In genomic region chr6:134436950-134437349, GRCh38 we compare ENCODE assay signal across 8 cellular contexts.
A peak's percentile ranks its signal among the peaks of the same experiment; 100 is the strongest.
DNase-seq lines count a peak whose midpoint lies in the region; ATAC-seq, FAIRE-seq and TF ChIP-seq lines count a peak whose summit lies in the region.

No MANE protein-coding gene starts in this region.

- H3K4me1 ChIP-seq in MM.1S (ENCODE audit: low read length) (peaks cover 13% of the 10 kb centered on the region), GM23338 (ENCODE audit: insufficient read depth) (no peaks in the 10 kb centered on the region; the same call in none of the 2 replicates), BE2C (no peaks in the 10 kb centered on the region)

- no peaks in the 10 kb centered on the region for H3K9me2 ChIP-seq in MM.1S (replicated peaks; ENCODE audit: insufficient read depth, low read length)
- no peaks in the 10 kb centered on the region for H3K9me2 ChIP-seq in GM23338 (ENCODE audit: insufficient read depth)

- no peak overlapping the region; the same call in 1 of the 2 replicates for H3K27ac Mint-ChIP-seq in GM23338

- H2AFZ ChIP-seq in MM.1S (ENCODE audit: low read length) (no peak overlapping the region; the same call in 1 of the 2 replicates), GM23338 (no peak overlapping the region)

- peak; percentile 37 for DNase-seq in GM03348 (ENCODE audit: low spot score)
- DNase-seq in MM.1S: peak; percentile 37
- DNase-seq in bronchial epithelial cell (ENCODE audit: low read depth): peak; percentile 44
- DNase-seq in pons (ENCODE audit: low spot score): peak; percentile 31
- DNase-seq in GM23338 (ENCODE audit: low spot score): no peak
- no peak for DNase-seq in BE2C
- DNase-seq in NCI-H146 (lab: John Stamatoyannopoulos, UW): no peak
- no peak for DNase-seq in T1000 (lab: John Stamatoyannopoulos, UW)

- H3K9ac ChIP-seq in MM.1S (ENCODE audit: low read length): no peak overlapping the region

- H3F3A ChIP-seq in MM.1S (ENCODE audit: insufficient read depth, low read length): no peaks in the 10 kb centered on the region
- no peaks in the 10 kb centered on the region for H3F3A ChIP-seq in GM23338 (replicated peaks; ENCODE audit: low read depth)

- H3K79me2 ChIP-seq in MM.1S (ENCODE audit: low read length) (no peaks in the 10 kb centered on the region), GM23338 (replicated peaks; ENCODE audit: insufficient read depth) (no peaks in the 10 kb centered on the region)

- H3K4me2 ChIP-seq in MM.1S (ENCODE audit: low read depth, low read length) (peak overlapping the region; percentile 41), GM23338 (no peak overlapping the region)

- no peaks in the 10 kb centered on the region for H4K20me1 ChIP-seq in MM.1S (ENCODE audit: insufficient read depth, low read length)
- H4K20me1 ChIP-seq in GM23338 (replicated peaks; ENCODE audit: insufficient read depth): no peaks in the 10 kb centered on the region

- TF ChIP-seq CTCF in MM.1S (IDR thresholded peaks at IDR 0.05; ENCODE audit: low read length): no peak
- no peak for TF ChIP-seq CTCF in bronchial epithelial cell (IDR thresholded peaks at IDR 0.05; ENCODE audit: insufficient read depth, low read length, severe bottlenecking)
- TF ChIP-seq CTCF in GM23338 (conservative IDR thresholded peaks at IDR 0.05; ENCODE audit: low read depth in 2 of 2): no peak
- TF ChIP-seq CTCF in BE2C (IDR thresholded peaks at IDR 0.05; ENCODE audit: low read depth, low read length): no peak

- H3K9me3 Mint-ChIP-seq in GM23338: no peaks in the 10 kb centered on the region; the same call in 2 of the 3 replicates

- FAIRE-seq in bronchial epithelial cell (lab: Jason Lieb, UNC): no peak

- no peaks in the 10 kb centered on the region for H3K36me3 ChIP-seq in MM.1S (replicated peaks; ENCODE audit: insufficient read depth, low read length)
- no peaks in the 10 kb centered on the region for H3K36me3 ChIP-seq in bronchial epithelial cell (ENCODE audit: control insufficient read depth, insufficient read depth, low read length)
- H3K36me3 ChIP-seq in GM23338 (ENCODE audit: insufficient read depth): no peaks in the 10 kb centered on the region
- no peaks in the 10 kb centered on the region for H3K36me3 ChIP-seq in BE2C

- H3K4me3 Mint-ChIP-seq in GM23338: no peak overlapping the region

- no peak overlapping the region for H3K27ac ChIP-seq in MM.1S (ENCODE audit: low read length)
- H3K27ac ChIP-seq in GM23338 (ENCODE audit: low read depth): no peak overlapping the region

- no peak for ATAC-seq in GM23338

- H3K36me3 Mint-ChIP-seq in GM23338 (ENCODE audit: low read depth): no peaks in the 10 kb centered on the region

- H3K4me3 ChIP-seq in MM.1S (ENCODE audit: low read length): 0 out of 2 replicates have a peak overlapping the region, but pooled peaks have one; percentile 4
- no peak overlapping the region for H3K4me3 ChIP-seq in bronchial epithelial cell (ENCODE audit: low read depth, low read length)
- H3K4me3 ChIP-seq in GM23338: no peak overlapping the region
- H3K4me3 ChIP-seq in BE2C (ENCODE audit: low read depth, low read length): no peak overlapping the region

- H3K9me3 ChIP-seq in MM.1S (replicated peaks; ENCODE audit: insufficient read depth, low read length): no peaks in the 10 kb centered on the region
- no peaks in the 10 kb centered on the region for H3K9me3 ChIP-seq in BE2C

- no peaks in the 10 kb centered on the region for H3K27me3 ChIP-seq in MM.1S (replicated peaks; ENCODE audit: insufficient read depth, low read length)
- no peaks in the 10 kb centered on the region for H3K27me3 ChIP-seq in bronchial epithelial cell (ENCODE audit: control insufficient read depth, insufficient read depth, low read length)
- H3K27me3 ChIP-seq in GM23338 (ENCODE audit: insufficient read depth): no peaks in the 10 kb centered on the region
- no peaks in the 10 kb centered on the region for H3K27me3 ChIP-seq in BE2C

- peaks cover 12% of the 10 kb centered on the region for H3K4me1 Mint-ChIP-seq in GM23338

- H3K27me3 Mint-ChIP-seq in GM23338 (ENCODE audit: insufficient read depth, low read depth, poor library complexity): peaks cover 1% of the 10 kb centered on the region

TF ChIP-seq in GM23338, 12 proteins besides CTCF, POLR2A, EP300 and RAD21 (continues in another document):
- TF ChIP-seq ZNF114 (CRISPR knock-in tag; IDR thresholded peaks at IDR 0.05): no peak
- no peak for TF ChIP-seq NANOG (IDR thresholded peaks at IDR 0.05; ENCODE audit: borderline replicate concordance)
- TF ChIP-seq REST (IDR thresholded peaks at IDR 0.05; ENCODE audit: unreplicated experiment): no peak
- TF ChIP-seq POLR2AphosphoS5 (IDR thresholded peaks at IDR 0.05; ENCODE audit: low read depth): no peak
- no peak for TF ChIP-seq ZNF462 (CRISPR knock-in tag; IDR thresholded peaks at IDR 0.05)

Comparison
In these comparisons a context has a peak if more than half of its experiments do, and no peak if none do; other contexts are left out.
1. DNase-seq: peak in GM03348 (single experiment), MM.1S (single experiment), bronchial epithelial cell (single experiment) and pons (single experiment); none in GM23338 (single experiment), BE2C (single experiment), NCI-H146 (single experiment) and T1000 (single experiment).